Comparison of ENCODE assay signal across 10 cellular contexts in genomic region chr4:151226004-151226932, GRCh38.
DNase-seq lines count a peak whose midpoint lies in the region; ATAC-seq and TF ChIP-seq lines count a peak whose summit lies in the region.
"Had no signal": no experiment of that assay in that cellular context is flagged by ENCODE, and none has a peak within 500 bp of the region (broad histone marks: within the 10 kb centered on the region; RNA-seq: fewer than 3 reads in every experiment).

No MANE protein-coding gene starts in this region.

- peak; percentile 84 for DNase-seq in ELR (ENCODE audit: low read depth)
- DNase-seq in astrocyte of the spinal cord (ENCODE audit: low read depth, low spot score), result peak; percentile 90
- peak; percentile 66 for DNase-seq in hepatic stellate cell (ENCODE audit: low spot score)
- peak; percentile 69 for DNase-seq in skeletal muscle cell (ENCODE audit: low read depth)
- DNase-seq in HuH-7.5 (ENCODE audit: low spot score), result no peak
- DNase-seq in GDM1 (lab: John Stamatoyannopoulos, UW), result no peak
- no peak for DNase-seq in NCI-H345 (lab: John Stamatoyannopoulos, UW)
- DNase-seq: effector CD4-positive, alpha-beta T cell; stimulated activated CD4-positive, alpha-beta T cell treated with anti-CD3 and anti-CD28 coated beads, Interleukin-4, amount 100 ng/mL, for 1 hour had no signal

- no peak for TF ChIP-seq CTCF in astrocyte of the spinal cord (IDR thresholded peaks at IDR 0.05; ENCODE audit: low read depth, low read length)

- H3K4me3 ChIP-seq in astrocyte of the spinal cord (ENCODE audit: low read depth, low read length) (peak overlapping the region; percentile 43), skeletal muscle cell (ENCODE audit: low read depth, low read length) (peak overlapping the region; percentile 59)

- ATAC-seq in HG03521 (IDR thresholded peaks at IDR 0.05; ENCODE audit: unreplicated experiment), result no peak

- in situ Hi-C loops in astrocyte of the spinal cord (cut with HindIII; ENCODE audit: low sequenced_read_pairs), result no loop called here

Comparison
In these comparisons a context has a peak if more than half of its experiments do, and no peak if none do; other contexts are left out.
1. DNase-seq: peak in ELR (single experiment), astrocyte of the spinal cord (single experiment), hepatic stellate cell (single experiment) and skeletal muscle cell (single experiment); none in HuH-7.5 (single experiment), GDM1 (single experiment) and NCI-H345 (single experiment).